In genomic region chr14:101400815-101401214, GRCh38 we compare ENCODE assay signal across 18 cellular contexts.
DNase-seq lines count a peak whose midpoint lies in the region; ATAC-seq and TF ChIP-seq lines count a peak whose summit lies in the region.
"Had no signal": no experiment of that assay in that cellular context is flagged by ENCODE, and none has a peak within 500 bp of the region (broad histone marks: within the 10 kb centered on the region; RNA-seq: fewer than 3 reads in every experiment).

No MANE protein-coding gene starts in this region.

- H3K4me2 ChIP-seq in BLaER1 (peak overlapping the region; percentile 16; the same call in 1 of the 2 replicates), trophoblast cell (ENCODE audit: low read length) (no peak overlapping the region)

- WGBS in trophoblast cell (ENCODE audit: extremely low coverage, insufficient coverage, insufficient read length), result no CpG with 5 or more reads among the region's 11 CpGs

- H3K36me3 ChIP-seq in BLaER1 (no peaks in the 10 kb centered on the region), trophoblast cell (ENCODE audit: control insufficient read depth in 1 of 2, insufficient read depth in 2 of 2, low read length in 2 of 2) (no peaks in the 10 kb centered on the region)
- H3K36me3 ChIP-seq: adrenal gland had no signal

- no peak overlapping the region for H4K12ac ChIP-seq in trophoblast cell (ENCODE audit: low read depth, low read length)

- H3K27ac ChIP-seq in BLaER1, result no peak overlapping the region
- peak overlapping the region; percentile 44 for H3K27ac ChIP-seq in trophoblast cell (ENCODE audit: low read depth, low read length)
- H3K27ac ChIP-seq: coronary artery, HL-60 had no signal

- H3K79me1 ChIP-seq in trophoblast cell (ENCODE audit: low read length), result peaks cover 6% of the 10 kb centered on the region

- H2AK5ac ChIP-seq in trophoblast cell (ENCODE audit: low read length), result no peak overlapping the region

- DNase-seq in fibroblast of the aortic adventitia (ENCODE audit: low read depth), result peak; percentile 1
- peak in 1 of 2 donors; percentile 7 for DNase-seq in trophoblast cell
- DNase-seq: activated CD4-positive, alpha-beta T cell treated with anti-CD3 and anti-CD28 coated beads, Interleukin-2, amount 50 U/mL, for 1 hour; activated T-cell treated with anti-CD3 and anti-CD28 coated beads, Interleukin-2, amount 50 U/mL, for 4 hours; CD4-positive, alpha-beta T cell; KG1; NCI-H1092 treated with DMSO at 0.1 percent for 48 hours; SHP77 treated with DMSO at 0.1 percent for 48 hours; T1000 had no signal

- no peak overlapping the region for H3K14ac ChIP-seq in trophoblast cell (ENCODE audit: low read length)

- H3K9me3 ChIP-seq in BLaER1 (no peaks in the 10 kb centered on the region), trophoblast cell (ENCODE audit: insufficient read depth, low read depth, low read length) (peaks cover 2% of the 10 kb centered on the region)
- H3K9me3 ChIP-seq: adrenal gland had no signal

- no peak overlapping the region for H4K8ac ChIP-seq in trophoblast cell (ENCODE audit: low read depth, low read length)

- H2BK12ac ChIP-seq in trophoblast cell (ENCODE audit: low read length), result no peak overlapping the region

- H2BK5ac ChIP-seq in trophoblast cell (ENCODE audit: low read depth, low read length, poor library complexity), result no peak overlapping the region

- H3K27me3 ChIP-seq in BLaER1, result peaks cover 17% of the 10 kb centered on the region
- H3K27me3 ChIP-seq in trophoblast cell (ENCODE audit: insufficient read depth, low read length), result no peaks in the 10 kb centered on the region

- no peak overlapping the region for H3K23ac ChIP-seq in trophoblast cell (ENCODE audit: low read length)

- H2BK120ac ChIP-seq in trophoblast cell (ENCODE audit: insufficient read depth, low read length, poor library complexity), result no peak overlapping the region

- H3K4ac ChIP-seq in trophoblast cell (ENCODE audit: low read depth, low read length), result no peak overlapping the region

- H4K20me1 ChIP-seq in BLaER1, result no peaks in the 10 kb centered on the region

- no peak overlapping the region for H3K9ac ChIP-seq in BLaER1
- no peak overlapping the region for H3K9ac ChIP-seq in trophoblast cell (ENCODE audit: low read length)

- ATAC-seq in GM18858 (IDR thresholded peaks at IDR 0.05; ENCODE audit: unreplicated experiment) (no peak), GM18498 (IDR thresholded peaks at IDR 0.05; ENCODE audit: unreplicated experiment) (no peak), HG02981 (IDR thresholded peaks at IDR 0.05; ENCODE audit: unreplicated experiment) (no peak)
- ATAC-seq: activated T-cell treated with anti-CD3 and anti-CD28 coated beads, Interleukin-2, amount 50 U/mL, for 4 hours; stimulated activated effector memory CD8-positive, alpha-beta T cell treated with anti-CD3 and anti-CD28 coated beads, Interleukin-12 subunit alpha, Interleukin-12 subunit beta, amount 100 ng/mL, for 72 hours had no signal

- no peak overlapping the region for H2AFZ ChIP-seq in trophoblast cell (ENCODE audit: insufficient read depth, low read length, poor library complexity)

- no peak overlapping the region for H3K18ac ChIP-seq in trophoblast cell (ENCODE audit: low read length)

- no peak for TF ChIP-seq CTCF in fibroblast of the aortic adventitia (IDR thresholded peaks at IDR 0.05; ENCODE audit: insufficient read depth, low read length)

- H4K91ac ChIP-seq in trophoblast cell (ENCODE audit: low read depth, low read length), result no peak overlapping the region

- H3K4me3 ChIP-seq in BLaER1 (no peak overlapping the region), fibroblast of the aortic adventitia (ENCODE audit: low read depth, low read length) (no peak overlapping the region), trophoblast cell (ENCODE audit: low read depth, low read length) (no peak overlapping the region)
- H3K4me3 ChIP-seq: adrenal gland, coronary artery had no signal

- peaks cover 11% of the 10 kb centered on the region for H3K4me1 ChIP-seq in BLaER1
- H3K4me1 ChIP-seq in trophoblast cell (ENCODE audit: control insufficient read depth in 1 of 2, insufficient read depth in 2 of 2, low read length in 2 of 2), result peaks cover 10 to 13% of the 10 kb centered on the region in 2 experiments
- H3K4me1 ChIP-seq: adrenal gland had no signal

- peaks cover 4% of the 10 kb centered on the region for H3K79me2 ChIP-seq in trophoblast cell (ENCODE audit: control insufficient read depth, insufficient read depth, low read length, poor library complexity)

TF ChIP-seq in PFSK-1, 5 proteins besides CTCF, POLR2A, EP300 and RAD21:
- TF ChIP-seq SIN3A (IDR thresholded peaks at IDR 0.05; ENCODE audit: borderline replicate concordance, insufficient read depth, low read length), result no peak
- TF ChIP-seq FOXP2 (optimal IDR thresholded peaks at IDR 0.05; ENCODE audit: borderline replicate concordance, extremely low read depth, extremely low read length, insufficient read depth), result no peak
- TF ChIP-seq POLR2AphosphoS5 (IDR thresholded peaks at IDR 0.05; ENCODE audit: low read depth, low read length), result peak; percentile 35; the same call in 1 of the 2 replicates
- no peak for TF ChIP-seq TAF1 (IDR thresholded peaks at IDR 0.05; ENCODE audit: borderline replicate concordance, insufficient read depth, low read length)
- TF ChIP-seq REST (IDR thresholded peaks at IDR 0.05; ENCODE audit: insufficient read depth in 1 of 2, low read depth in 2 of 2, low read length in 2 of 2), result peak in 1 of 2 experiments; percentile 30; a peak in 1 of 4 replicates
